1 cellular context compared by ENCODE assay signal in genomic region chr18:64810354-64810753, GRCh38.
TF ChIP-seq lines count a peak whose summit lies in the region.

No MANE protein-coding gene starts in this region.

TF ChIP-seq in GM23338, 12 proteins besides CTCF, POLR2A, EP300 and RAD21 (continued from another document):
- TF ChIP-seq REST (IDR thresholded peaks at IDR 0.05; ENCODE audit: unreplicated experiment) (no peak), EZH2phosphoT487 (IDR thresholded peaks at IDR 0.05; ENCODE audit: unreplicated experiment) (no peak), ZNF462 (CRISPR knock-in tag; IDR thresholded peaks at IDR 0.05) (no peak)
